ENCODE assay signal across 8 cellular contexts in the genomic region with DNA sequence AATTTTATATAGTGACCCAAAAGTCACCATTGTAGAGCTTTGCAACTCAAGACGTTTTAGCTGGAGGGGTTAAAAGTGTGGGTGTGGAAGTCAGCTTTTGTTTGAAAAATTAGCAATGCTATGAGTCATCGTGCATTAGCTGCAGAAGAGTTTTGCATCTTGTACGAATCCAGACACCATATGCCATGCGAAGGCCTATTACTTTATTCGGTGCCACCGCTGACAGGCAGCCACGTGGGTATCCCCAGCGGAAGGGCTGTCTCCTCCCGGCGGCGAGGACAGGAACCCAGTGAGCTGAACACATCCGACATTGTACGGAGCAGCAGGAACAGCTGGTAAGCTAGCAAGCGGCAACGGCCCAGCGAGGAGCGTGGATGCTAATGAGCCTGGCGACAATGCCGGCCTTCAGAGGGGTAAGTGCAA.
DNase-seq lines count a peak whose midpoint lies in the region; TF ChIP-seq lines count a peak whose summit lies in the region.

No MANE protein-coding gene starts in this region.

- H3K4me1 ChIP-seq in ectodermal cell (ENCODE audit: control insufficient read depth, insufficient read depth, low read length) (peaks cover 17% of the 10 kb centered on the region), mesendoderm (ENCODE audit: control insufficient read depth, low read depth, low read length) (peaks cover 2% of the 10 kb centered on the region)

- no peak overlapping the region for H2BK120ac ChIP-seq in mesendoderm (ENCODE audit: low read depth, low read length)

- no peak overlapping the region for H3K18ac ChIP-seq in mesendoderm (ENCODE audit: low read length)

- no peak overlapping the region for H2BK5ac ChIP-seq in mesendoderm (ENCODE audit: low read length)

- H2BK15ac ChIP-seq in mesendoderm (replicated peaks; ENCODE audit: low read depth) = no peak overlapping the region

- no peaks in the 10 kb centered on the region for H3K79me1 ChIP-seq in mesendoderm (ENCODE audit: low read length)

- no peak overlapping the region for H2AK5ac ChIP-seq in mesendoderm (ENCODE audit: low read length)

- no peak overlapping the region for H4K5ac ChIP-seq in mesendoderm (ENCODE audit: low read length)

- H3K4ac ChIP-seq in mesendoderm (ENCODE audit: low read depth, low read length) = no peak overlapping the region

- CTCF ChIA-PET in GM10248 (lab: Yijun Ruan, JAX) = interaction anchor here (0.6 to 3.5 kb wide), 12 partner anchors 9 to 142 kb away, joined by 3 to 14 read pairs (median 3); no protein-coding TSS in a partner anchor

- H3K4me2 ChIP-seq in mesendoderm (ENCODE audit: low read length) = no peak overlapping the region

- H3K9me3 ChIP-seq in ectodermal cell (ENCODE audit: control insufficient read depth, low read length) = no peaks in the 10 kb centered on the region

- H3K27me3 ChIP-seq in ectodermal cell (ENCODE audit: control insufficient read depth, insufficient read depth, low read length, poor library complexity, severe bottlenecking) (peaks cover 71% of the 10 kb centered on the region), mesendoderm (ENCODE audit: insufficient read depth, low read length, poor library complexity) (no peaks in the 10 kb centered on the region)

- 1 to 2% methylated on average over 19 of the region's 19 CpGs for WGBS in ectodermal cell, 2 experiments
- no CpG with 5 or more reads among the region's 19 CpGs for WGBS in mesendoderm (ENCODE audit: extremely low coverage, insufficient coverage, low lambda C conversion rate)

- H4K8ac ChIP-seq in mesendoderm (ENCODE audit: low read depth, low read length) = no peak overlapping the region

- no peak overlapping the region for H3K23ac ChIP-seq in mesendoderm (ENCODE audit: low read length)

- H3K4me3 ChIP-seq in ectodermal cell (ENCODE audit: insufficient read depth, low read depth, low read length) (peak overlapping the region; percentile 1), mesendoderm (ENCODE audit: low read length) (no peak overlapping the region)

- TF ChIP-seq CTCF in GM10248 (IDR thresholded peaks at IDR 0.05; ENCODE audit: control extremely low read depth, extremely low read depth, low read depth, missing control alignments) = no peak

- no peak overlapping the region for H3K9ac ChIP-seq in mesendoderm (ENCODE audit: low read length)

- H3K56ac ChIP-seq in mesendoderm (ENCODE audit: low read length) = no peak overlapping the region

- H3K79me2 ChIP-seq in mesendoderm (ENCODE audit: control insufficient read depth, insufficient read depth, low read length) = no peaks in the 10 kb centered on the region

- POLR2A ChIA-PET in GM10248 (lab: Yijun Ruan, JAX) = no interaction called here

- H3K36me3 ChIP-seq in ectodermal cell (ENCODE audit: control insufficient read depth, insufficient read depth, low read length) = no peaks in the 10 kb centered on the region
- H3K36me3 ChIP-seq in mesendoderm (ENCODE audit: control insufficient read depth, insufficient read depth, low read length) = no peaks in the 10 kb centered on the region

- peak; percentile 64 for DNase-seq in GM10248 (ENCODE audit: extremely low spot score)
- DNase-seq in H4 (ENCODE audit: low spot score) = peak; percentile 80
- DNase-seq in NCI-H1436 (lab: John Stamatoyannopoulos, UW) = peak; percentile 75
- peak; percentile 26 to 69 for DNase-seq in activated CD4-positive, alpha-beta T cell treated with anti-CD3 and anti-CD28 coated beads, Interleukin-2, amount 50 U/mL, for 24 hours (ENCODE audit: low read depth in 1 of 2, low spot score in 1 of 2)
- peak; percentile 80 for DNase-seq in mesendoderm
- DNase-seq in stimulated activated CD8-positive, alpha-beta memory T cell treated with anti-CD3 and anti-CD28 coated beads, Interleukin-7, amount 100 ng/mL, for 48 hours (ENCODE audit: extremely low read depth in 1 of 2, low read depth in 1 of 2) = peak; percentile 29 to 40
- DNase-seq in effector CD8-positive, alpha-beta T cell (lab: John Stamatoyannopoulos, UW) = no peak

- H3K27ac ChIP-seq in ectodermal cell (ENCODE audit: insufficient read depth, low read depth, low read length, poor library complexity, severe bottlenecking) (peak overlapping the region; percentile 5), mesendoderm (ENCODE audit: low read depth, low read length) (no peak overlapping the region)
